14 cellular contexts compared by ENCODE assay signal in genomic region chr5:113162770-113163169, GRCh38.
DNase-seq lines count a peak whose midpoint lies in the region; ATAC-seq, FAIRE-seq and TF ChIP-seq lines count a peak whose summit lies in the region.
"Had no signal": no experiment of that assay in that cellular context is flagged by ENCODE, and none has a peak within 500 bp of the region (broad histone marks: within the 10 kb centered on the region; RNA-seq: fewer than 3 reads in every experiment).

No MANE protein-coding gene starts in this region.

- H3K4me1 ChIP-seq in liver (ENCODE audit: control insufficient read depth in 4 of 4, insufficient read depth in 4 of 4, low read length in 3 of 4) (peaks cover 3 to 24% (median 6%) of the 10 kb centered on the region in 4 donors), HepG2 (ENCODE audit: insufficient read depth, low read length) (no peaks in the 10 kb centered on the region), gastroesophageal sphincter (peaks cover 0 to 63% (median 0%) of the 10 kb centered on the region in 3 donors), vagina (peaks cover 58% of the 10 kb centered on the region)

- WGBS in liver: 49% methylated on average over 3 of the region's 3 CpGs
- 43% methylated on average over 3 of the region's 3 CpGs for WGBS in HepG2 (ENCODE audit: low lambda C conversion rate)
- 28 to 71% methylated on average over 2 of the region's 3 CpGs for WGBS in gastroesophageal sphincter (ENCODE audit: low coverage in 1 of 2), 2 donors

- no peaks in the 10 kb centered on the region for H3K9me3 ChIP-seq in liver (ENCODE audit: control insufficient read depth in 4 of 4, low read length in 3 of 4)
- H3K9me3 ChIP-seq in HepG2 (ENCODE audit: low read length): no peaks in the 10 kb centered on the region
- no peaks in the 10 kb centered on the region for H3K9me3 ChIP-seq in gastroesophageal sphincter
- no peaks in the 10 kb centered on the region for H3K9me3 ChIP-seq in vagina

- H3K9me3 Mint-ChIP-seq in activated CD4-positive, alpha-beta memory T cell treated with anti-CD3 and anti-CD28 coated beads, Interleukin-2, amount 10 ng/mL, durations not matched to agents 7 days and 5 days: no peaks in the 10 kb centered on the region
- H3K9me3 Mint-ChIP-seq: neural crest cell had no signal

- intact Hi-C loops in HepG2 (cut with micrococcal nuclease; ENCODE audit: unreplicated experiment): no loop called here
- intact Hi-C loops in vagina (cut with DNase I): no loop called here

- H3K4me2 ChIP-seq in HepG2 (ENCODE audit: low read depth, low read length): no peak overlapping the region

- no peaks in the 10 kb centered on the region for H3K79me2 ChIP-seq in HepG2 (ENCODE audit: insufficient read depth, low read length)

- no peak overlapping the region for H2AFZ ChIP-seq in HepG2 (ENCODE audit: low read length)

- TF ChIP-seq CTCF in liver (IDR thresholded peaks at IDR 0.05; ENCODE audit: low read depth, low read length, missing input control) (no peak), HepG2 (CRISPR knock-in tag; IDR thresholded peaks at IDR 0.05) (no peak), gastroesophageal sphincter (IDR thresholded peaks at IDR 0.05) (no peak), vagina (IDR thresholded peaks at IDR 0.05) (no peak)

- H3K4me3 Mint-ChIP-seq in activated CD4-positive, alpha-beta memory T cell treated with anti-CD3 and anti-CD28 coated beads, Interleukin-2, amount 10 ng/mL, durations not matched to agents 7 days and 5 days: no peak overlapping the region
- H3K4me3 Mint-ChIP-seq: neural crest cell had no signal

- no peaks in the 10 kb centered on the region for H4K20me1 ChIP-seq in HepG2 (ENCODE audit: insufficient read depth, low read length)

- H3K9ac ChIP-seq in liver (ENCODE audit: low read depth in 1 of 2, low read length in 2 of 2): no peak overlapping the region
- H3K9ac ChIP-seq in HepG2 (ENCODE audit: insufficient read depth, low read depth, low read length): no peak overlapping the region

- in situ Hi-C loops in HepG2 (cut with HindIII; ENCODE audit: extremely low pct_ligation_motif_present, low pct_unique_long_range_greater_than_20kb): no loop called here

- ATAC-seq in HepG2: no peak
- ATAC-seq in gastroesophageal sphincter: peak; percentile 65
- ATAC-seq: left colon had no signal

- H3K4me3 ChIP-seq in liver (ENCODE audit: low read depth in 1 of 3, low read length in 3 of 3): no peak overlapping the region
- no peak overlapping the region for H3K4me3 ChIP-seq in HepG2 (replicated peaks in 1 of 3; ENCODE audit: insufficient read depth in 1 of 3, low read depth in 2 of 3, low read length in 3 of 3)
- H3K4me3 ChIP-seq in gastroesophageal sphincter: no peak overlapping the region
- H3K4me3 ChIP-seq in vagina: no peak overlapping the region
- H3K4me3 ChIP-seq: cardiac muscle cell had no signal

- H3K36me3 Mint-ChIP-seq in activated CD4-positive, alpha-beta memory T cell treated with anti-CD3 and anti-CD28 coated beads, Interleukin-2, amount 10 ng/mL, durations not matched to agents 7 days and 5 days (ENCODE audit: low read depth): no peaks in the 10 kb centered on the region

- no TSS peak for BruUV-seq in HepG2 (replicated peaks; lab: Mats Ljungman, UMichigan)

- peaks cover 6% of the 10 kb centered on the region for H3K4me1 Mint-ChIP-seq in activated CD4-positive, alpha-beta memory T cell treated with anti-CD3 and anti-CD28 coated beads, Interleukin-2, amount 10 ng/mL, durations not matched to agents 7 days and 5 days

- H3K27ac ChIP-seq in liver (ENCODE audit: low read depth in 1 of 2, low read length in 2 of 2) (peak overlapping the region; percentile 14 to 58), HepG2 (ENCODE audit: extremely low read length, insufficient read depth, low read length) (no peak overlapping the region), gastroesophageal sphincter (peak overlapping the region in 1 of 4 donors; percentile 30), vagina (peak overlapping the region; percentile 25)
- H3K27ac ChIP-seq: cardiac muscle cell had no signal

- POLR2A ChIA-PET in HepG2 (lab: Yijun Ruan, JAX): no interaction called here
- POLR2A ChIA-PET in activated CD4-positive, alpha-beta memory T cell treated with anti-CD3 and anti-CD28 coated beads, Interleukin-2, amount 10 ng/mL, durations not matched to agents 7 days and 5 days (lab: Charles Lee): no interaction called here

- TF ChIP-seq RAD21 in liver (IDR thresholded peaks at IDR 0.05) (no peak), HepG2 (CRISPR knock-in tag; IDR thresholded peaks at IDR 0.05) (no peak)

- no peaks in the 10 kb centered on the region for H3K27me3 ChIP-seq in liver (ENCODE audit: control insufficient read depth in 4 of 4, insufficient read depth in 4 of 4, low read length in 3 of 4)
- H3K27me3 ChIP-seq in HepG2 (ENCODE audit: control insufficient read depth in 1 of 2, insufficient read depth in 2 of 2, low read length in 2 of 2): no peaks in the 10 kb centered on the region
- H3K27me3 ChIP-seq in gastroesophageal sphincter: no peaks in the 10 kb centered on the region
- no peaks in the 10 kb centered on the region for H3K27me3 ChIP-seq in vagina
- H3K27me3 ChIP-seq: cardiac muscle cell had no signal

- CTCF ChIA-PET in HepG2 (lab: Yijun Ruan, JAX; ENCODE audit: low intra/inter-chr PET ratio, low total read pairs): no interaction called here
- CTCF ChIA-PET in activated CD4-positive, alpha-beta memory T cell treated with anti-CD3 and anti-CD28 coated beads, Interleukin-2, amount 10 ng/mL, durations not matched to agents 7 days and 5 days (lab: Charles Lee): no interaction called here

- no peak for FAIRE-seq in HepG2 (lab: Jason Lieb, UNC)
- FAIRE-seq: GM18507 had no signal

- H3K27me3 Mint-ChIP-seq in activated CD4-positive, alpha-beta memory T cell treated with anti-CD3 and anti-CD28 coated beads, Interleukin-2, amount 10 ng/mL, durations not matched to agents 7 days and 5 days: no peaks in the 10 kb centered on the region

- TF ChIP-seq EP300 in HepG2 (IDR thresholded peaks at IDR 0.05; ENCODE audit: low read depth in 2 of 2, low read length in 2 of 2): no peak
- TF ChIP-seq EP300 in HepG2 (CRISPR knock-in tag; IDR thresholded peaks at IDR 0.05; ENCODE audit: borderline replicate concordance): no peak
- TF ChIP-seq EP300 in gastroesophageal sphincter (IDR thresholded peaks at IDR 0.05): no peak

- DNase-seq in HepG2 (ENCODE audit: low spot score) (no peak), amniotic epithelial cell (ENCODE audit: low read depth) (peak; percentile 91), vagina (ENCODE audit: extremely low spot score in 2 of 2) (no peak), putamen (ENCODE audit: low spot score) (no peak), KG1 (lab: John Stamatoyannopoulos, UW) (no peak)
- DNase-seq in activated CD4-positive, alpha-beta memory T cell treated with anti-CD3 and anti-CD28 coated beads, Interleukin-2, amount 10 ng/mL, durations not matched to agents 7 days and 5 days: no peak
- DNase-seq: activated CD4-positive, CD25-positive, alpha-beta regulatory T cell; left colon; NCI-H524 had no signal

- H3K36me3 ChIP-seq in liver (ENCODE audit: control insufficient read depth in 4 of 4, insufficient read depth in 3 of 4, low read depth in 1 of 4, low read length in 3 of 4) (no peaks in the 10 kb centered on the region), HepG2 (replicated peaks in 1 of 2; ENCODE audit: control insufficient read depth in 1 of 2, insufficient read depth in 2 of 2, low read length in 2 of 2) (no peaks in the 10 kb centered on the region), gastroesophageal sphincter (no peaks in the 10 kb centered on the region), vagina (no peaks in the 10 kb centered on the region)
- H3K36me3 ChIP-seq: cardiac muscle cell had no signal

- TF ChIP-seq POLR2A in HepG2 (IDR thresholded peaks at IDR 0.05; ENCODE audit: insufficient read depth in 1 of 2, low read depth in 2 of 2, low read length in 2 of 2) (no peak), gastroesophageal sphincter (IDR thresholded peaks at IDR 0.05) (no peak), vagina (IDR thresholded peaks at IDR 0.05) (no peak)

- H3K27ac Mint-ChIP-seq in activated CD4-positive, alpha-beta memory T cell treated with anti-CD3 and anti-CD28 coated beads, Interleukin-2, amount 10 ng/mL, durations not matched to agents 7 days and 5 days: no peak overlapping the region

TF ChIP-seq in liver, 16 proteins besides CTCF, POLR2A, EP300 and RAD21 (continues in another document):
- no peak for TF ChIP-seq MAX (IDR thresholded peaks at IDR 0.05)
- TF ChIP-seq HNF4G (IDR thresholded peaks at IDR 0.05): no peak
- no peak for TF ChIP-seq TAF1 (conservative IDR thresholded peaks at IDR 0.05)
- no peak for TF ChIP-seq SP1 (IDR thresholded peaks at IDR 0.05)
- peak in 1 of 2 donors; percentile 11 for TF ChIP-seq RXRA (IDR thresholded peaks at IDR 0.05)
- TF ChIP-seq HNF4A (conservative IDR thresholded peaks at IDR 0.05): peak in 1 of 2 donors; percentile 15

TF ChIP-seq in HepG2, 621 proteins besides CTCF, POLR2A, EP300 and RAD21 (continues in another document):
- TF ChIP-seq TRIM24 (CRISPR knock-in tag; IDR thresholded peaks at IDR 0.05) (no peak), GTF2F1 (IDR thresholded peaks at IDR 0.05; ENCODE audit: low read length) (no peak)
